10 cellular contexts compared by ENCODE assay signal in genomic region chr9:128494108-128494742, GRCh38. TPM values are rescaled to one million over a fixed set of nuclear protein-coding genes. Genes with fewer than 3 reads are reported as not detected.
DNase-seq lines count a peak whose midpoint lies in the region; ATAC-seq and TF ChIP-seq lines count a peak whose summit lies in the region.
"Had no signal": no experiment of that assay in that cellular context is flagged by ENCODE, and none has a peak within 500 bp of the region (broad histone marks: within the 10 kb centered on the region; RNA-seq: fewer than 3 reads in every experiment).

No MANE protein-coding gene starts in this region.

- no peak overlapping the region for H3K27ac Mint-ChIP-seq in activated CD4-positive, alpha-beta memory T cell treated with anti-CD3 and anti-CD28 coated beads for 36 hours
- H3K27ac Mint-ChIP-seq: CD8-positive, alpha-beta T cell had no signal

- no peaks in the 10 kb centered on the region for H3K27me3 ChIP-seq in tibial artery
- H3K27me3 ChIP-seq: dorsolateral prefrontal cortex had no signal

- H3K4me1 Mint-ChIP-seq in activated CD4-positive, alpha-beta memory T cell treated with anti-CD3 and anti-CD28 coated beads for 36 hours (ENCODE audit: low read depth) = no peaks in the 10 kb centered on the region

- POLR2A ChIA-PET in activated CD4-positive, alpha-beta memory T cell treated with anti-CD3 and anti-CD28 coated beads for 36 hours (lab: Charles Lee) = no interaction called here

- H3K9me3 ChIP-seq in tibial artery = no peaks in the 10 kb centered on the region

- CTCF ChIA-PET in activated CD4-positive, alpha-beta memory T cell treated with anti-CD3 and anti-CD28 coated beads for 36 hours (lab: Charles Lee) = no interaction called here

- H3K36me3 ChIP-seq in tibial artery = peaks cover 38 to 94% (median 69%) of the 10 kb centered on the region in 3 donors

- no peak overlapping the region for H3K4me3 ChIP-seq in tibial artery

- peaks cover 34% of the 10 kb centered on the region for H3K36me3 Mint-ChIP-seq in activated CD4-positive, alpha-beta memory T cell treated with anti-CD3 and anti-CD28 coated beads for 36 hours

- no peaks in the 10 kb centered on the region for H3K9me3 Mint-ChIP-seq in activated CD4-positive, alpha-beta memory T cell treated with anti-CD3 and anti-CD28 coated beads for 36 hours
- H3K9me3 Mint-ChIP-seq: CD8-positive, alpha-beta T cell had no signal

- no peak for ATAC-seq in HG03108 (IDR thresholded peaks at IDR 0.05; ENCODE audit: unreplicated experiment)
- ATAC-seq: CD8-positive, alpha-beta T cell had no signal

- peak; percentile 53 for DNase-seq in activated effector memory CD4-positive, alpha-beta T cell treated with anti-CD3 and anti-CD28 coated beads, Interleukin-2, amount 50 U/mL, for 16 hours
- no peak for DNase-seq in activated effector memory CD4-positive, alpha-beta T cell treated with Interleukin-2 at 50 U/mL for 16 hours
- DNase-seq in SKM-1 treated with dmso at 0.1 percent for 144 hours (lab: John Stamatoyannopoulos, UW; ENCODE audit: unreplicated experiment) (peak; percentile 52), inferior parietal cortex (ENCODE audit: extremely low spot score) (peak; percentile 20), tibial artery (peak; percentile 40 to 58)
- DNase-seq in activated CD4-positive, alpha-beta memory T cell treated with anti-CD3 and anti-CD28 coated beads for 36 hours = no peak
- DNase-seq in stimulated activated CD4-positive, alpha-beta T cell treated with anti-CD3 and anti-CD28 coated beads, Interleukin-1b, Interleukin-23, amount 100 ng/mL, for 48 hours = no peak

- intact Hi-C loops in tibial artery (cut with DNase I; ENCODE audit: low total_unique reads) = no loop called here
- intact Hi-C loops in activated CD4-positive, alpha-beta memory T cell treated with anti-CD3 and anti-CD28 coated beads for 36 hours (cut with micrococcal nuclease) = no loop called here

- H3K27me3 Mint-ChIP-seq in activated CD4-positive, alpha-beta memory T cell treated with anti-CD3 and anti-CD28 coated beads for 36 hours = no peaks in the 10 kb centered on the region

- no peaks in the 10 kb centered on the region for H3K4me1 ChIP-seq in tibial artery

- no peak overlapping the region for H3K27ac ChIP-seq in tibial artery

- H3K4me3 Mint-ChIP-seq in activated CD4-positive, alpha-beta memory T cell treated with anti-CD3 and anti-CD28 coated beads for 36 hours = no peak overlapping the region
- H3K4me3 Mint-ChIP-seq: CD8-positive, alpha-beta T cell had no signal

- no peak for TF ChIP-seq CTCF in tibial artery (IDR thresholded peaks at IDR 0.05)

RNA-seq across cellular contexts. Expression of gene GLE1, which starts 10.3 kb away (rescaled TPM):
- 10 to 100 TPM; 55.6 to 57.0 TPM for total RNA-seq in activated CD4-positive, alpha-beta memory T cell treated with anti-CD3 and anti-CD28 coated beads for 36 hours

RNA-seq across cellular contexts. Expression of gene ODF2, which starts 38.4 kb away (rescaled TPM):
- total RNA-seq in activated CD4-positive, alpha-beta memory T cell treated with anti-CD3 and anti-CD28 coated beads for 36 hours = 10 to 100 TPM; 68.9 to 72.8 TPM

RNA-seq across cellular contexts. Expression of gene SPTAN1, which starts 58.2 kb away (rescaled TPM):
- total RNA-seq in activated CD4-positive, alpha-beta memory T cell treated with anti-CD3 and anti-CD28 coated beads for 36 hours = 100 to 1,000 TPM; 228 TPM

Comparison
In these comparisons a context has a peak if more than half of its experiments do, and no peak if none do; other contexts are left out.
1. DNase-seq: peak in activated effector memory CD4-positive, alpha-beta T cell treated with anti-CD3 and anti-CD28 coated beads, Interleukin-2, amount 50 U/mL, for 16 hours (single experiment), SKM-1 treated with dmso at 0.1 percent for 144 hours (single experiment), inferior parietal cortex (single experiment) and tibial artery (2 of 2); none in activated effector memory CD4-positive, alpha-beta T cell treated with Interleukin-2 at 50 U/mL for 16 hours (single experiment), activated CD4-positive, alpha-beta memory T cell treated with anti-CD3 and anti-CD28 coated beads for 36 hours (single experiment) and stimulated activated CD4-positive, alpha-beta T cell treated with anti-CD3 and anti-CD28 coated beads, Interleukin-1b, Interleukin-23, amount 100 ng/mL, for 48 hours (single experiment).